In genomic region chr17:42832213-42832933, GRCh38 we compare ENCODE assay signal across 9 cellular contexts. TPM values are rescaled to one million over a fixed set of nuclear protein-coding genes. Genes with fewer than 3 reads are reported as not detected.
DNase-seq lines count a peak whose midpoint lies in the region; ATAC-seq and TF ChIP-seq lines count a peak whose summit lies in the region.
"Had no signal": no experiment of that assay in that cellular context is flagged by ENCODE, and none has a peak within 500 bp of the region (broad histone marks: within the 10 kb centered on the region; RNA-seq: fewer than 3 reads in every experiment).

No MANE protein-coding gene starts in this region.

- peak overlapping the region; percentile 99 for H3K27ac Mint-ChIP-seq in activated CD4-positive, alpha-beta T cell treated with anti-CD3 and anti-CD28 coated beads, Interleukin-2, amount 10 ng/mL, durations not matched to agents 24 days and 14 days
- peak overlapping the region; percentile 99 for H3K27ac Mint-ChIP-seq in T-helper 17 cell

- ATAC-seq in T-helper 17 cell (peak; percentile 24), heart left ventricle (peak in 1 of 4 donors; percentile 6), GM21526 (IDR thresholded peaks at IDR 0.05; ENCODE audit: low FRiP score, unreplicated experiment) (no peak)

- intact Hi-C loops in activated CD4-positive, alpha-beta T cell treated with anti-CD3 and anti-CD28 coated beads, Interleukin-2, amount 10 ng/mL, durations not matched to agents 24 days and 14 days (cut with micrococcal nuclease) = loop anchor here (5.0 to 10.0 kb wide), 2 partner anchors 165 to 482 kb away; partner anchors contain the start of gene RPL27
- intact Hi-C loops in heart left ventricle (cut with DNase I) = no loop called here

- peak overlapping the region; percentile 43 to 93 (median 88) for H3K27ac ChIP-seq in heart left ventricle

- H3K9me3 ChIP-seq in T-helper 17 cell (ENCODE audit: control insufficient read depth, low read length, poor library complexity, severe bottlenecking) (no peaks in the 10 kb centered on the region), heart left ventricle (no peaks in the 10 kb centered on the region), skeletal muscle satellite cell (replicated peaks; ENCODE audit: low read length) (no peaks in the 10 kb centered on the region)

- no peak for TF ChIP-seq CTCF in heart left ventricle (IDR thresholded peaks at IDR 0.05)

- H3K4me3 ChIP-seq in heart left ventricle = peak overlapping the region; percentile 66 to 100 (median 92)
- peak overlapping the region; percentile 92 for H3K4me3 ChIP-seq in skeletal muscle satellite cell (ENCODE audit: low read length)

- peak overlapping the region; percentile 98 for H3K4me3 Mint-ChIP-seq in activated CD4-positive, alpha-beta T cell treated with anti-CD3 and anti-CD28 coated beads, Interleukin-2, amount 10 ng/mL, durations not matched to agents 24 days and 14 days
- H3K4me3 Mint-ChIP-seq in T-helper 17 cell = peak overlapping the region; percentile 95

- H3K4me1 ChIP-seq in heart left ventricle (peaks cover 3 to 29% (median 17%) of the 10 kb centered on the region in 12 donors), skeletal muscle satellite cell (ENCODE audit: control insufficient read depth, insufficient read depth, low read length) (peaks cover 14% of the 10 kb centered on the region)

- peaks cover 14% of the 10 kb centered on the region for H3K4me1 Mint-ChIP-seq in activated CD4-positive, alpha-beta T cell treated with anti-CD3 and anti-CD28 coated beads, Interleukin-2, amount 10 ng/mL, durations not matched to agents 24 days and 14 days
- H3K4me1 Mint-ChIP-seq in T-helper 17 cell = peaks cover 27% of the 10 kb centered on the region

- H3K9ac ChIP-seq in skeletal muscle satellite cell (ENCODE audit: low read depth, low read length) = peak overlapping the region; percentile 99

- H3K27me3 ChIP-seq in heart left ventricle = no peaks in the 10 kb centered on the region
- no peaks in the 10 kb centered on the region for H3K27me3 ChIP-seq in skeletal muscle satellite cell (ENCODE audit: control insufficient read depth, insufficient read depth, low read length)

- H3K4me2 ChIP-seq in skeletal muscle satellite cell (ENCODE audit: low read length) = peak overlapping the region; percentile 91

- H3K9me3 Mint-ChIP-seq in activated CD4-positive, alpha-beta T cell treated with anti-CD3 and anti-CD28 coated beads, Interleukin-2, amount 10 ng/mL, durations not matched to agents 24 days and 14 days = no peaks in the 10 kb centered on the region

- 49 to 53% (median 52%) methylated on average over 9 of the region's 9 CpGs for WGBS in heart left ventricle, 4 donors

- peaks cover 0 to 29% (median 25%) of the 10 kb centered on the region in 9 donors for H3K36me3 ChIP-seq in heart left ventricle
- peaks cover 18% of the 10 kb centered on the region for H3K36me3 ChIP-seq in skeletal muscle satellite cell (ENCODE audit: insufficient read depth, low read length)

- H3K36me3 Mint-ChIP-seq in activated CD4-positive, alpha-beta T cell treated with anti-CD3 and anti-CD28 coated beads, Interleukin-2, amount 10 ng/mL, durations not matched to agents 24 days and 14 days (ENCODE audit: low read depth) = peaks cover 21% of the 10 kb centered on the region
- H3K36me3 Mint-ChIP-seq in T-helper 17 cell (ENCODE audit: low read depth) = peaks cover 7% of the 10 kb centered on the region

- no peak for TF ChIP-seq POLR2A in heart left ventricle (IDR thresholded peaks at IDR 0.05)

- no peak for DNase-seq in activated CD4-positive, alpha-beta T cell treated with anti-CD3 and anti-CD28 coated beads, Interleukin-2, amount 10 ng/mL, durations not matched to agents 24 days and 14 days
- DNase-seq in activated CD4-positive, alpha-beta T cell treated with anti-CD3 and anti-CD28 coated beads for 4 hours = no peak
- DNase-seq in T-helper 17 cell = no peak
- no peak for DNase-seq in heart left ventricle
- no peak for DNase-seq in hypothalamus (lab: John Stamatoyannopoulos, UW)
- DNase-seq in stimulated activated CD4-positive, alpha-beta T cell treated with anti-CD3 and anti-CD28 coated beads, Interleukin-4, amount 100 ng/mL, for 4 hours = no peak

- peaks cover 13% of the 10 kb centered on the region for H3K27me3 Mint-ChIP-seq in activated CD4-positive, alpha-beta T cell treated with anti-CD3 and anti-CD28 coated beads, Interleukin-2, amount 10 ng/mL, durations not matched to agents 24 days and 14 days
- H3K27me3 Mint-ChIP-seq in T-helper 17 cell = peaks cover 9% of the 10 kb centered on the region

RNA-seq across cellular contexts. Expression of gene PSME3, which starts 0.8 kb away (rescaled TPM):
- 232 and 250 TPM in 2 replicates for total RNA-seq in activated CD4-positive, alpha-beta T cell treated with anti-CD3 and anti-CD28 coated beads, Interleukin-2, amount 10 ng/mL, durations not matched to agents 24 days and 14 days
- total RNA-seq in T-helper 17 cell (10 to 100 TPM; 71.5 to 78.8 TPM), heart left ventricle (100 to 1,000 TPM in 1 of 9 donors, 10 to 100 TPM in 8; 59.7 to 105 (median 67.7) TPM)
- polyA plus RNA-seq in heart left ventricle = 100 to 1,000 TPM in 1 of 2 donors, 10 to 100 TPM in 1; 47.4 to 157 TPM
- 157 and 168 TPM in 2 replicates for total RNA-seq in skeletal muscle satellite cell (2012; rRNA removed)

RNA-seq across cellular contexts. Expression of gene BECN1, which starts 8.3 kb away (rescaled TPM):
- total RNA-seq in activated CD4-positive, alpha-beta T cell treated with anti-CD3 and anti-CD28 coated beads, Interleukin-2, amount 10 ng/mL, durations not matched to agents 24 days and 14 days = 94.1 and 106 TPM in 2 replicates
- total RNA-seq in T-helper 17 cell (100 to 1,000 TPM; 125 to 158 TPM), heart left ventricle (10 to 100 TPM; 70.8 to 94.9 (median 79.8) TPM)
- polyA plus RNA-seq in heart left ventricle = 10 to 100 TPM; 29.9 to 91.9 TPM
- 59.8 and 86.9 TPM in 2 replicates for total RNA-seq in skeletal muscle satellite cell (2012; rRNA removed)

RNA-seq across cellular contexts. Expression of gene AOC2, which starts 12.0 kb away (rescaled TPM):
- 3.3 and 4.2 TPM in 2 replicates for total RNA-seq in activated CD4-positive, alpha-beta T cell treated with anti-CD3 and anti-CD28 coated beads, Interleukin-2, amount 10 ng/mL, durations not matched to agents 24 days and 14 days
- 1 to 10 TPM; 1.9 to 2.6 TPM for total RNA-seq in T-helper 17 cell
- total RNA-seq in heart left ventricle = under 1 TPM; 0.21 to 0.88 (median 0.44) TPM
- under 1 TPM; 0.23 to 0.50 TPM for polyA plus RNA-seq in heart left ventricle
- total RNA-seq in skeletal muscle satellite cell (2012; rRNA removed) = 1.0 and 1.3 TPM in 2 replicates

RNA-seq across cellular contexts. Expression of gene AOC3, which starts 18.6 kb away (rescaled TPM):
- total RNA-seq in activated CD4-positive, alpha-beta T cell treated with anti-CD3 and anti-CD28 coated beads, Interleukin-2, amount 10 ng/mL, durations not matched to agents 24 days and 14 days = 1.8 and 2.2 TPM in 2 replicates
- 1 to 10 TPM; 1.0 to 1.1 TPM for total RNA-seq in T-helper 17 cell
- 10 to 100 TPM in 4 of 9 donors, 1 to 10 TPM in 5; 3.9 to 55.4 (median 9.2) TPM for total RNA-seq in heart left ventricle
- polyA plus RNA-seq in heart left ventricle = 10 to 100 TPM; 10.2 to 11.8 TPM
- 0.25 and 0.44 TPM in 2 replicates for total RNA-seq in skeletal muscle satellite cell (2012; rRNA removed)

RNA-seq across cellular contexts. Expression of gene CNTD1, which starts 33.7 kb away (rescaled TPM):
- not detected in 2 replicates for total RNA-seq in activated CD4-positive, alpha-beta T cell treated with anti-CD3 and anti-CD28 coated beads, Interleukin-2, amount 10 ng/mL, durations not matched to agents 24 days and 14 days
- total RNA-seq in T-helper 17 cell = not detected
- not detected for total RNA-seq in heart left ventricle
- under 1 TPM; 0.10 to 0.38 TPM for polyA plus RNA-seq in heart left ventricle
- under 0.01 TPM in 1 of 2 replicates, not detected in the other for total RNA-seq in skeletal muscle satellite cell (2012; rRNA removed)
- total RNA-seq: dermis microvascular lymphatic vessel endothelial cell had no signal
